ENCODE assay signal across 23 cellular contexts in the genomic region with DNA sequence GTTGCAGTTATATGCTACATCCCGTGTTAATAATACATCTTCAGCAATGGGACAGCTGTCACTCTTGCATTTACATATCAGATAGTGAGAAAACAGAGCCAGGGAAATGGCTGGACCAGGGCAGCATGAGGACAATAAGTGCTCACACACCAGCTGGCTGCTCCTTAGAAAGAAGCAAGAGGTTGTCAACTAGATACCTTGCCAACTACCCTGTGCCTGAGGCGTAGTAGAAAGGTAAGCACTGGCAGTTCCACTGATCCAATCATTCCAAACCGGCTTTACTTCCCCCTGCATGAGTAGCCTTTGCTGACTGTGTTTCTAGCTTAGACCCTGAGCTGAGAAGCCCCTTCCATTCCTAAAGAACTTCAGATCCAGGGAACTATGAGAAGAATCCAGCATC. TPM values are rescaled to one million over a fixed set of nuclear protein-coding genes. Genes with fewer than 3 reads are reported as not detected.
DNase-seq lines count a peak whose midpoint lies in the region; ATAC-seq and TF ChIP-seq lines count a peak whose summit lies in the region.
"Had no signal": no experiment of that assay in that cellular context is flagged by ENCODE, and none has a peak within 500 bp of the region (broad histone marks: within the 10 kb centered on the region; RNA-seq: fewer than 3 reads in every experiment).

No MANE protein-coding gene starts in this region.

- H3K36me3 ChIP-seq in breast epithelium (no peaks in the 10 kb centered on the region), mammary epithelial cell (ENCODE audit: insufficient read depth, low read length) (no peaks in the 10 kb centered on the region), prostate gland (no peaks in the 10 kb centered on the region)
- H3K36me3 ChIP-seq: BE2C; BLaER1 treated with 17β-estradiol and CSF1 and Interleukin-3, amounts not matched to agents 10 nM and 100 nM had no signal

- H3K4me1 ChIP-seq in breast epithelium, result no peaks in the 10 kb centered on the region
- no peaks in the 10 kb centered on the region for H3K4me1 ChIP-seq in mammary epithelial cell (ENCODE audit: insufficient read depth, low read length)
- H3K4me1 ChIP-seq in prostate gland (replicated peaks), result no peaks in the 10 kb centered on the region
- H3K4me1 ChIP-seq: A549; BE2C; BLaER1 treated with 17β-estradiol and CSF1 and Interleukin-3, amounts not matched to agents 10 nM and 100 nM had no signal

- no peak overlapping the region for H3K9ac ChIP-seq in mammary epithelial cell (ENCODE audit: insufficient read depth, low read length)
- H3K9ac ChIP-seq: BLaER1 treated with 17β-estradiol and CSF1 and Interleukin-3, amounts not matched to agents 10 nM and 100 nM had no signal

- TF ChIP-seq CTCF in breast epithelium (IDR thresholded peaks at IDR 0.05) (no peak), mammary epithelial cell (conservative IDR thresholded peaks at IDR 0.05 in 1 of 2, IDR thresholded peaks at IDR 0.05 in 1 of 2; ENCODE audit: extremely low read depth in 1 of 2, insufficient read depth in 1 of 2, low read depth in 1 of 2, low read length in 2 of 2) (no peak), prostate gland (IDR thresholded peaks at IDR 0.05) (no peak)

- no peak overlapping the region for H2AFZ ChIP-seq in mammary epithelial cell (ENCODE audit: low read depth, low read length)
- H2AFZ ChIP-seq: GM23338 had no signal

- CTCF ChIA-PET in mammary epithelial cell (lab: Charles Lee; ENCODE audit: low non-redundant PET), result no interaction called here

- DNase-seq in NCI-H1092 treated with DMSO at 0.1 percent for 48 hours (lab: John Stamatoyannopoulos, UW) (peak; percentile 11), NCI-H1092 (lab: John Stamatoyannopoulos, UW) (no peak), breast epithelium (ENCODE audit: low spot score in 2 of 2) (peak; percentile 37 to 53), mammary epithelial cell (no peak), prostate gland (ENCODE audit: low spot score) (peak; percentile 15)
- DNase-seq: 8988T; ACHN; AML-193; BE2C; CD4-positive, alpha-beta T cell; CD8-positive, alpha-beta memory T cell; DMS 273 treated with DMSO at 0.1 percent for 48 hours; DMS79; EL; GDM1; H9 had no signal

- H4K20me1 ChIP-seq in mammary epithelial cell (ENCODE audit: insufficient read depth, low read length), result no peaks in the 10 kb centered on the region

- TF ChIP-seq POLR2A in breast epithelium (IDR thresholded peaks at IDR 0.05), result no peak
- TF ChIP-seq POLR2A in prostate gland (IDR thresholded peaks at IDR 0.05), result no peak

- H3K4me2 ChIP-seq in mammary epithelial cell (ENCODE audit: insufficient read depth, low read depth, low read length), result no peak overlapping the region
- H3K4me2 ChIP-seq: A549; BLaER1 treated with 17β-estradiol and CSF1 and Interleukin-3, amounts not matched to agents 10 nM and 100 nM; GM23338 had no signal

- H3K4me3 ChIP-seq in breast epithelium (no peak overlapping the region), mammary epithelial cell (replicated peaks in 1 of 3; ENCODE audit: insufficient read depth in 1 of 3, low read depth in 2 of 3, low read length in 3 of 3) (no peak overlapping the region), prostate gland (no peak overlapping the region)
- H3K4me3 ChIP-seq: A549; BLaER1 treated with 17β-estradiol and CSF1 and Interleukin-3, amounts not matched to agents 10 nM and 100 nM; GM12878; GM23338 had no signal

- H3K27ac ChIP-seq in breast epithelium (no peak overlapping the region), mammary epithelial cell (ENCODE audit: insufficient read depth, low read depth, low read length) (no peak overlapping the region), prostate gland (no peak overlapping the region)
- H3K27ac ChIP-seq: A549; BLaER1 treated with 17β-estradiol and CSF1 and Interleukin-3, amounts not matched to agents 10 nM and 100 nM had no signal

- intact Hi-C loops in breast epithelium (cut with DNase I; ENCODE audit: low total_unique reads) (no loop called here), mammary epithelial cell (cut with micrococcal nuclease) (no loop called here), prostate gland (cut with DNase I) (no loop called here)

- no peak for ATAC-seq in GM19324 (IDR thresholded peaks at IDR 0.05; ENCODE audit: low FRiP score, unreplicated experiment)
- ATAC-seq: A549, GM12878, GM23338, HCT116 had no signal

- no peaks in the 10 kb centered on the region for H3K79me2 ChIP-seq in mammary epithelial cell (ENCODE audit: insufficient read depth, low read length)

- 29% methylated on average over 3 of the region's 3 CpGs for WGBS in mammary epithelial cell (ENCODE audit: low coverage, missing lambda C conversion rate)
- 42% methylated on average over 3 of the region's 3 CpGs for WGBS in prostate gland

- no TSS peak for BruUV-seq in mammary epithelial cell (replicated peaks; lab: Mats Ljungman, UMichigan)

- dilution Hi-C loops in mammary epithelial cell (cut with HindIII; ENCODE audit: low sequenced_read_pairs), result no loop called here

- H3K9me3 ChIP-seq in breast epithelium (no peaks in the 10 kb centered on the region), mammary epithelial cell (replicated peaks; ENCODE audit: insufficient read depth, low read length) (no peaks in the 10 kb centered on the region), prostate gland (no peaks in the 10 kb centered on the region)
- H3K9me3 ChIP-seq: A549; BE2C; BLaER1 treated with 17β-estradiol and CSF1 and Interleukin-3, amounts not matched to agents 10 nM and 100 nM had no signal

- in situ Hi-C loops in mammary epithelial cell (cut with MboI; ENCODE audit: low sequenced_read_pairs in 2 of 2), result loop anchor here in 1 of 2 donors (25.0 kb wide), 1 partner anchor 1174 kb away; a partner anchor contains a TSS

- H3K27me3 ChIP-seq in breast epithelium, result peaks cover 0 to 17% of the 10 kb centered on the region in 2 donors
- H3K27me3 ChIP-seq in mammary epithelial cell (ENCODE audit: insufficient read depth, low read length), result no peaks in the 10 kb centered on the region
- H3K27me3 ChIP-seq in prostate gland (replicated peaks; ENCODE audit: insufficient read depth), result no peaks in the 10 kb centered on the region
- H3K27me3 ChIP-seq: BE2C had no signal

RNA-seq across cellular contexts. Expression of a gene that starts 52.2 kb away (rescaled TPM):
- total RNA-seq in breast epithelium (10 to 100 TPM in 2 of 3 donors, 1 to 10 TPM in 1; 7.9 to 18.1 (median 13.1) TPM), mammary epithelial cell (1 to 10 TPM in 1 of 2 donors, not detected in 1; 1.3 TPM), prostate gland (10 to 100 TPM; 18.0 to 22.4 TPM)
- not detected for polyA plus RNA-seq in mammary epithelial cell
- not detected for polyA minus RNA-seq in mammary epithelial cell
- total RNA-seq: CD4-positive, alpha-beta T cell; CD8-positive, alpha-beta memory T cell had no signal
- polyA plus RNA-seq: CD14-positive monocyte; CD8-positive, alpha-beta memory T cell had no signal

Comparison
In these comparisons a context has a peak if more than half of its experiments do, and no peak if none do; other contexts are left out.
1. DNase-seq: peak in NCI-H1092 treated with DMSO at 0.1 percent for 48 hours (single experiment), breast epithelium (2 of 2) and prostate gland (single experiment); none in NCI-H1092 (single experiment) and mammary epithelial cell (single experiment).